In the genomic region with DNA sequence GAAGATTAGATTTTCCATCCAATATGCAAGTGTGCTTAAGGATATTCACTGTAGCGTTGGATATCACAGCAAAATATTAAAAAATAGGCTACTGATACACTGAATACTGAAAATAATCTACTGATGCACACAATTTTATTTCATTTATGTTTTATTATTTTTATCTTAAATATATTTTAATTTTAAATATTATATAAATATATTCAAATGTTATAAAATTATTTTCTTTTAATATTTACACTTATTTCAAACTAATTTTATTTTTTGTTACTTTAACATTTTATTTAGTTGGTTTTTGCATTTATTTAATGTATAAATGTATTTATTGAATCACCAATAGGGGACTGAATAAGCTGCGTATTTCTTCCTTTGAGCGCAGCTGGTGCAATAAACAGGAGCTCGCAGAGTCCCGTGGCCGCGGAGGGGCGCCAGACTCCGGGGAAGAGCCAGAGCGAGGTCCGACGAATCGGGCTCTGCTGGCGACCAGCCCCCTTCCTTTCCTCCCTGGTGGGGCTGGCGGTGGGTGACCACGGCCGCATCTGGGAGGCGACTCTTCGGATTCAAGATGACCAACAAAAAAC, we compare ENCODE assay signal across 10 cellular contexts. TPM values are rescaled to one million over a fixed set of nuclear protein-coding genes. Genes with fewer than 3 reads are reported as not detected.
DNase-seq lines count a peak whose midpoint lies in the region; ATAC-seq, FAIRE-seq and TF ChIP-seq lines count a peak whose summit lies in the region.
"Had no signal": no experiment of that assay in that cellular context is flagged by ENCODE, and none has a peak within 500 bp of the region (broad histone marks: within the 10 kb centered on the region; RNA-seq: fewer than 3 reads in every experiment).

No MANE protein-coding gene starts in this region.

- H3K18ac ChIP-seq in IMR-90 (ENCODE audit: low read depth, low read length): no peak overlapping the region

- no peak overlapping the region for H2BK15ac ChIP-seq in IMR-90 (ENCODE audit: low read depth, low read length)

- no peak overlapping the region for H4K5ac ChIP-seq in IMR-90 (ENCODE audit: low read depth, low read length)

- DNase-seq in DMS53 (lab: John Stamatoyannopoulos, UW): peak; percentile 74
- peak; percentile 23 for DNase-seq in IMR-90
- DNase-seq in endothelial cell of umbilical vein (ENCODE audit: low read depth, low spot score): peak; percentile 63
- peak; percentile 8 for DNase-seq in nephron progenitor cell
- no peak for DNase-seq in DMS 273 (lab: John Stamatoyannopoulos, UW; ENCODE audit: unreplicated experiment)
- DNase-seq in NCI-H1694 (lab: John Stamatoyannopoulos, UW): no peak
- no peak for DNase-seq in mammary epithelial cell

- ATAC-seq in IMR-90 (ENCODE audit: low read depth): peak; percentile 54; the same call in 1 of the 2 replicates
- ATAC-seq in HG03571 (IDR thresholded peaks at IDR 0.05; ENCODE audit: unreplicated experiment): no peak

- peaks cover 3% of the 10 kb centered on the region for H3K27me3 Mint-ChIP-seq in nephron progenitor cell (ENCODE audit: low read depth, poor library complexity)

- no peak overlapping the region for H3K56ac ChIP-seq in IMR-90 (ENCODE audit: extremely low read depth, insufficient read depth, low read length)

- H3K4me2 ChIP-seq in IMR-90 (ENCODE audit: low read depth, low read length) (peak overlapping the region; percentile 78), endothelial cell of umbilical vein (ENCODE audit: insufficient read depth, low read length) (peak overlapping the region; percentile 39), mammary epithelial cell (ENCODE audit: insufficient read depth, low read depth, low read length) (no peak overlapping the region)

- dilution Hi-C loops in IMR-90 (cut with HindIII; ENCODE audit: low sequenced_read_pairs, unreplicated experiment) (no loop called here), endothelial cell of umbilical vein (cut with MboI; ENCODE audit: extremely low pct_ligation_motif_present, low sequenced_read_pairs) (no loop called here), mammary epithelial cell (cut with HindIII; ENCODE audit: low sequenced_read_pairs) (no loop called here)

- POLR2A ChIA-PET in IMR-90 (lab: Charles Lee; ENCODE audit: unreplicated experiment) (no interaction called here), endothelial cell of umbilical vein (lab: Charles Lee) (no interaction called here)

- H3K9me3 Mint-ChIP-seq in nephron progenitor cell: peaks cover 9% of the 10 kb centered on the region

- H3K4me3 ChIP-seq in IMR-90 (ENCODE audit: insufficient read depth, low read depth, low read length) (peak overlapping the region; percentile 49), endothelial cell of umbilical vein (replicated peaks in 1 of 3; ENCODE audit: insufficient read depth in 1 of 3, low read depth in 1 of 3, low read length in 3 of 3) (peak overlapping the region in 2 of 3 experiments; percentile 15 to 40), mammary epithelial cell (replicated peaks in 1 of 3; ENCODE audit: insufficient read depth in 1 of 3, low read depth in 2 of 3, low read length in 3 of 3) (no peak overlapping the region)
- H3K4me3 ChIP-seq: SK-N-MC had no signal

- intact Hi-C loops in IMR-90 (cut with micrococcal nuclease) (no loop called here), endothelial cell of umbilical vein (cut with micrococcal nuclease) (loop anchor here (1.0 to 2.0 kb wide), 4 partner anchors 32 to 770 kb away; partner anchors contain the start of gene MMP1), mammary epithelial cell (cut with micrococcal nuclease) (no loop called here)

- H3K4me1 Mint-ChIP-seq in nephron progenitor cell: peaks cover 25% of the 10 kb centered on the region

- H3K23ac ChIP-seq in IMR-90 (ENCODE audit: low read depth, low read length): no peak overlapping the region

- H4K20me1 ChIP-seq in IMR-90 (ENCODE audit: insufficient read depth, low read length) (no peaks in the 10 kb centered on the region), endothelial cell of umbilical vein (replicated peaks; ENCODE audit: control insufficient read depth, extremely low read depth, insufficient read depth, low read length) (no peaks in the 10 kb centered on the region), mammary epithelial cell (ENCODE audit: insufficient read depth, low read length) (no peaks in the 10 kb centered on the region)

- no TSS peak for BruUV-seq in IMR-90 (replicated peaks; lab: Mats Ljungman, UMichigan)
- no TSS peak for BruUV-seq in endothelial cell of umbilical vein (replicated peaks; lab: Mats Ljungman, UMichigan)
- no TSS peak for BruUV-seq in mammary epithelial cell (replicated peaks; lab: Mats Ljungman, UMichigan)

- H2AFZ ChIP-seq in IMR-90 (replicated peaks; ENCODE audit: low read length, poor library complexity) (peak overlapping the region; percentile 81), endothelial cell of umbilical vein (ENCODE audit: low read depth, low read length) (peak overlapping the region; percentile 83), mammary epithelial cell (ENCODE audit: low read depth, low read length) (no peak overlapping the region)

- peak; percentile 59 for TF ChIP-seq RAD21 in IMR-90 (IDR thresholded peaks at IDR 0.05; ENCODE audit: low read length)

- no peak overlapping the region for H2BK20ac ChIP-seq in IMR-90 (ENCODE audit: low read depth, low read length)

- H3K9me3 ChIP-seq in IMR-90 (ENCODE audit: control insufficient read depth, insufficient read depth, low read length): peaks cover under 1% of the 10 kb centered on the region; the same call in 1 of the 2 replicates
- H3K9me3 ChIP-seq in endothelial cell of umbilical vein (replicated peaks; ENCODE audit: control insufficient read depth, insufficient read depth, low read length): no peaks in the 10 kb centered on the region
- no peaks in the 10 kb centered on the region for H3K9me3 ChIP-seq in mammary epithelial cell (replicated peaks; ENCODE audit: insufficient read depth, low read length)

- TF ChIP-seq POLR2A in IMR-90 (IDR thresholded peaks at IDR 0.05; ENCODE audit: low read depth, low read length) (no peak), endothelial cell of umbilical vein (IDR thresholded peaks at IDR 0.05; ENCODE audit: low read depth, low read length) (no peak)

- no peak overlapping the region for H2BK120ac ChIP-seq in IMR-90 (ENCODE audit: low read depth, low read length)

- no peaks in the 10 kb centered on the region for H3K79me1 ChIP-seq in IMR-90 (ENCODE audit: low read depth in 1 of 2, low read length in 2 of 2)

- no peak overlapping the region for H3K4ac ChIP-seq in IMR-90 (ENCODE audit: low read depth, low read length)

- H3K14ac ChIP-seq in IMR-90 (replicated peaks; ENCODE audit: low read depth, low read length): no peak overlapping the region

- no CpG with 5 or more reads among the region's 19 CpGs for WGBS in IMR-90 (ENCODE audit: extremely low coverage in 2 of 2, insufficient read length in 1 of 2), 2 experiments
- 65% methylated on average over 18 of the region's 19 CpGs for WGBS in mammary epithelial cell (ENCODE audit: low coverage, missing lambda C conversion rate)

- no peaks in the 10 kb centered on the region; the same call in 1 of the 2 replicates for H3K27me3 ChIP-seq in IMR-90 (ENCODE audit: control insufficient read depth, insufficient read depth, low read length)
- peaks cover 5 to 11% of the 10 kb centered on the region in 2 experiments for H3K27me3 ChIP-seq in endothelial cell of umbilical vein (ENCODE audit: control insufficient read depth in 2 of 2, insufficient read depth in 2 of 2, low read length in 2 of 2)
- no peaks in the 10 kb centered on the region for H3K27me3 ChIP-seq in mammary epithelial cell (ENCODE audit: insufficient read depth, low read length)

- peak; percentile 59 for FAIRE-seq in endothelial cell of umbilical vein (lab: Jason Lieb, UNC)

- H3K36me3 Mint-ChIP-seq in nephron progenitor cell (ENCODE audit: low read depth): no peaks in the 10 kb centered on the region

- H3K9ac ChIP-seq in IMR-90 (ENCODE audit: low read depth, low read length) (no peak overlapping the region), endothelial cell of umbilical vein (replicated peaks; ENCODE audit: extremely low read depth, insufficient read depth, low read length) (no peak overlapping the region), mammary epithelial cell (ENCODE audit: insufficient read depth, low read length) (no peak overlapping the region)

- H3K27ac ChIP-seq in IMR-90 (ENCODE audit: insufficient read depth, low read length) (no peak overlapping the region), endothelial cell of umbilical vein (ENCODE audit: insufficient read depth, low read depth, low read length) (no peak overlapping the region), mammary epithelial cell (ENCODE audit: insufficient read depth, low read depth, low read length) (no peak overlapping the region)
- H3K27ac ChIP-seq: SK-N-MC had no signal

- H3K4me1 ChIP-seq in IMR-90 (ENCODE audit: control insufficient read depth, insufficient read depth, low read length) (no peaks in the 10 kb centered on the region), endothelial cell of umbilical vein (ENCODE audit: control insufficient read depth, extremely low read depth, insufficient read depth, low read length) (no peaks in the 10 kb centered on the region), mammary epithelial cell (ENCODE audit: insufficient read depth, low read length) (peaks cover 20% of the 10 kb centered on the region)

- H3K36me3 ChIP-seq in IMR-90 (ENCODE audit: control insufficient read depth, insufficient read depth, low read length) (no peaks in the 10 kb centered on the region), endothelial cell of umbilical vein (ENCODE audit: control insufficient read depth in 2 of 2, extremely low read depth in 1 of 2, insufficient read depth in 2 of 2, low read length in 2 of 2) (no peaks in the 10 kb centered on the region), mammary epithelial cell (ENCODE audit: insufficient read depth, low read length) (no peaks in the 10 kb centered on the region)

- TF ChIP-seq CTCF in IMR-90 (conservative IDR thresholded peaks at IDR 0.05; ENCODE audit: low read depth, low read length): peak; percentile 58
- TF ChIP-seq CTCF in endothelial cell of umbilical vein (IDR thresholded peaks at IDR 0.05; ENCODE audit: extremely low read depth in 1 of 2, insufficient read depth in 1 of 2, low read depth in 1 of 2, low read length in 2 of 2): peak; percentile 62 to 71
- no peak for TF ChIP-seq CTCF in nephron progenitor cell (IDR thresholded peaks at IDR 0.05)
- no peak for TF ChIP-seq CTCF in mammary epithelial cell (conservative IDR thresholded peaks at IDR 0.05 in 1 of 2, IDR thresholded peaks at IDR 0.05 in 1 of 2; ENCODE audit: extremely low read depth in 1 of 2, insufficient read depth in 1 of 2, low read depth in 1 of 2, low read length in 2 of 2)

- H3K9me1 ChIP-seq in IMR-90 (ENCODE audit: insufficient read depth, low read length) (0 out of 2 replicates have a peak, but pooled peaks cover 2% of the 10 kb centered on the region), endothelial cell of umbilical vein (replicated peaks; ENCODE audit: control insufficient read depth, extremely low read depth, insufficient read depth, low read length) (no peaks in the 10 kb centered on the region)

- peak overlapping the region; percentile 31 for H3K4me3 Mint-ChIP-seq in nephron progenitor cell

- in situ Hi-C loops in IMR-90 (cut with MboI; ENCODE audit: low sequenced_read_pairs) (no loop called here), mammary epithelial cell (cut with MboI; ENCODE audit: low sequenced_read_pairs in 2 of 2) (no loop called here)

- H2AK5ac ChIP-seq in IMR-90 (ENCODE audit: low read depth, low read length): no peak overlapping the region

- no peak overlapping the region for H2BK5ac ChIP-seq in IMR-90 (ENCODE audit: low read depth, low read length, poor library complexity, severe bottlenecking)

- H2AK9ac ChIP-seq in IMR-90 (replicated peaks; ENCODE audit: low read depth, low read length, poor library complexity): no peak overlapping the region

- CTCF ChIA-PET in IMR-90 (lab: Yijun Ruan, JAX) (interaction anchor here (1.0 to 1.8 kb wide), 2 partner anchors 83 to 110 kb away, joined by 3 to 5 read pairs; no protein-coding TSS in a partner anchor), endothelial cell of umbilical vein (lab: Charles Lee) (interaction anchor here (0.9 to 1.7 kb wide), 18 partner anchors 9 to 226 kb away, joined by 3 to 17 read pairs (median 6); partner anchors contain the start of gene MMP3), mammary epithelial cell (lab: Charles Lee; ENCODE audit: low non-redundant PET) (no interaction called here)

- H4K91ac ChIP-seq in IMR-90 (ENCODE audit: insufficient read depth, low read depth, low read length): no peak overlapping the region

- no peak overlapping the region for H4K8ac ChIP-seq in IMR-90 (ENCODE audit: low read depth in 2 of 2, low read length in 2 of 2)

- no peaks in the 10 kb centered on the region for H3K79me2 ChIP-seq in endothelial cell of umbilical vein (ENCODE audit: control insufficient read depth, insufficient read depth, low read length)
- H3K79me2 ChIP-seq in mammary epithelial cell (ENCODE audit: insufficient read depth, low read length): no peaks in the 10 kb centered on the region

- H3K27ac Mint-ChIP-seq in nephron progenitor cell: no peak overlapping the region

RNA-seq across cellular contexts. Expression of gene MMP3, which starts 12.2 kb away (rescaled TPM):
- under 0.01 and 0.28 TPM in 2 replicates for total RNA-seq in IMR-90 (2012; rRNA removed)
- polyA plus RNA-seq in IMR-90 (2012; rRNA removed): 0.29 and 0.39 TPM in 2 replicates
- polyA plus RNA-seq in IMR-90 (2012; cell fraction: cytosol; rRNA removed): 0.03 and 0.09 TPM in 2 replicates
- polyA plus RNA-seq in IMR-90 (2012; cell fraction: nucleus; rRNA removed; ENCODE audit: low replicate concordance): 0.04 and 0.09 TPM in 2 replicates
- not detected in 2 replicates for total RNA-seq in endothelial cell of umbilical vein
- not detected in 2 replicates for polyA plus RNA-seq in endothelial cell of umbilical vein
- not detected in 2 replicates for polyA plus RNA-seq in endothelial cell of umbilical vein (2011; cell fraction: cytosol; rRNA removed)
- polyA plus RNA-seq in endothelial cell of umbilical vein (2011; cell fraction: nucleus; rRNA removed): not detected in 2 replicates
- polyA plus RNA-seq in endothelial cell of umbilical vein (2012): not detected in 2 replicates
- polyA minus RNA-seq in endothelial cell of umbilical vein: not detected in 2 replicates
- not detected for polyA minus RNA-seq in endothelial cell of umbilical vein (2011; cell fraction: cytosol; rRNA and poly(A)+ RNA removed)
- polyA minus RNA-seq in endothelial cell of umbilical vein (2011; cell fraction: nucleus; rRNA and poly(A)+ RNA removed): not detected in 2 replicates
- 1 to 10 TPM in 1 of 2 donors, not detected in 1; 5.8 TPM for total RNA-seq in mammary epithelial cell
- polyA plus RNA-seq in mammary epithelial cell: 0.53 TPM
- not detected for polyA minus RNA-seq in mammary epithelial cell

RNA-seq across cellular contexts. Expression of gene MMP1, which starts 33.3 kb away (rescaled TPM):
- 245 and 246 TPM in 2 replicates for total RNA-seq in IMR-90 (2012; rRNA removed)
- 155 and 166 TPM in 2 replicates for polyA plus RNA-seq in IMR-90 (2012; rRNA removed)
- 30.1 and 60.9 TPM in 2 replicates for polyA plus RNA-seq in IMR-90 (2012; cell fraction: cytosol; rRNA removed)
- polyA plus RNA-seq in IMR-90 (2012; cell fraction: nucleus; rRNA removed; ENCODE audit: low replicate concordance): 9.4 and 51.9 TPM in 2 replicates
- 1,684 and 1,694 TPM in 2 replicates for total RNA-seq in endothelial cell of umbilical vein
- 1.4 and 1.5 TPM in 2 replicates for polyA plus RNA-seq in endothelial cell of umbilical vein
- polyA plus RNA-seq in endothelial cell of umbilical vein (2011; cell fraction: cytosol; rRNA removed): 1.0 and 1.1 TPM in 2 replicates
- polyA plus RNA-seq in endothelial cell of umbilical vein (2011; cell fraction: nucleus; rRNA removed): 0.88 and 1.1 TPM in 2 replicates
- polyA plus RNA-seq in endothelial cell of umbilical vein (2012): 688 and 1,544 TPM in 2 replicates
- polyA minus RNA-seq in endothelial cell of umbilical vein: 1.3 and 2.3 TPM in 2 replicates
- not detected for polyA minus RNA-seq in endothelial cell of umbilical vein (2011; cell fraction: cytosol; rRNA and poly(A)+ RNA removed)
- polyA minus RNA-seq in endothelial cell of umbilical vein (2011; cell fraction: nucleus; rRNA and poly(A)+ RNA removed): 0.29 and 0.77 TPM in 2 replicates
- 10 to 100 TPM in 1 of 2 donors, 1 to 10 TPM in 1; 1.7 to 70.5 TPM for total RNA-seq in mammary epithelial cell
- polyA plus RNA-seq in mammary epithelial cell: 22.1 TPM
- polyA minus RNA-seq in mammary epithelial cell: 4.7 TPM
- total RNA-seq: subcutaneous adipose tissue had no signal

RNA-seq across cellular contexts. Expression of gene MMP12, which starts 43.6 kb away (rescaled TPM):
- total RNA-seq in IMR-90 (2012; rRNA removed) (not detected in 2 replicates), endothelial cell of umbilical vein (not detected in 2 replicates), mammary epithelial cell (not detected)
- polyA plus RNA-seq in IMR-90 (2012; rRNA removed) (not detected in 2 replicates), endothelial cell of umbilical vein (not detected in 2 replicates), mammary epithelial cell (0.03 TPM)
- not detected in 2 replicates for polyA plus RNA-seq in IMR-90 (2012; cell fraction: cytosol; rRNA removed)
- 0.05 TPM in 1 of 2 replicates, not detected in the other for polyA plus RNA-seq in IMR-90 (2012; cell fraction: nucleus; rRNA removed; ENCODE audit: low replicate concordance)
- not detected in 2 replicates for polyA plus RNA-seq in endothelial cell of umbilical vein (2011; cell fraction: cytosol; rRNA removed)
- not detected in 2 replicates for polyA plus RNA-seq in endothelial cell of umbilical vein (2011; cell fraction: nucleus; rRNA removed)
- not detected in 2 replicates for polyA plus RNA-seq in endothelial cell of umbilical vein (2012)
- polyA minus RNA-seq in endothelial cell of umbilical vein (not detected in 2 replicates), mammary epithelial cell (not detected)
- polyA minus RNA-seq in endothelial cell of umbilical vein (2011; cell fraction: cytosol; rRNA and poly(A)+ RNA removed): not detected
- polyA minus RNA-seq in endothelial cell of umbilical vein (2011; cell fraction: nucleus; rRNA and poly(A)+ RNA removed): not detected in 2 replicates

RNA-seq across cellular contexts. Expression of gene MMP10, which starts 50.8 kb away (rescaled TPM):
- total RNA-seq in IMR-90 (2012; rRNA removed) (not detected in 2 replicates), endothelial cell of umbilical vein (15.0 and 22.8 TPM in 2 replicates), mammary epithelial cell (10 to 100 TPM in 1 of 2 donors, 1 to 10 TPM in 1; 2.5 to 30.6 TPM)
- polyA plus RNA-seq in IMR-90 (2012; rRNA removed) (not detected in 2 replicates), endothelial cell of umbilical vein (3.8 and 4.3 TPM in 2 replicates), mammary epithelial cell (9.2 TPM)
- not detected in 2 replicates for polyA plus RNA-seq in IMR-90 (2012; cell fraction: cytosol; rRNA removed)
- not detected in 2 replicates for polyA plus RNA-seq in IMR-90 (2012; cell fraction: nucleus; rRNA removed; ENCODE audit: low replicate concordance)
- 3.4 and 3.7 TPM in 2 replicates for polyA plus RNA-seq in endothelial cell of umbilical vein (2011; cell fraction: cytosol; rRNA removed)
- 3.3 and 4.0 TPM in 2 replicates for polyA plus RNA-seq in endothelial cell of umbilical vein (2011; cell fraction: nucleus; rRNA removed)
- polyA plus RNA-seq in endothelial cell of umbilical vein (2012): 34.8 and 124 TPM in 2 replicates
- polyA minus RNA-seq in endothelial cell of umbilical vein (4.8 and 5.9 TPM in 2 replicates), mammary epithelial cell (2.0 TPM)
- not detected for polyA minus RNA-seq in endothelial cell of umbilical vein (2011; cell fraction: cytosol; rRNA and poly(A)+ RNA removed)
- 0.58 and 0.87 TPM in 2 replicates for polyA minus RNA-seq in endothelial cell of umbilical vein (2011; cell fraction: nucleus; rRNA and poly(A)+ RNA removed)
- total RNA-seq: subcutaneous adipose tissue had no signal

Comparison
In these comparisons a context has a peak if more than half of its experiments do, and no peak if none do; other contexts are left out.
1. DNase-seq: peak in DMS53 (single experiment), IMR-90 (single experiment), endothelial cell of umbilical vein (single experiment) and nephron progenitor cell (single experiment); none in DMS 273 (single experiment), NCI-H1694 (single experiment) and mammary epithelial cell (single experiment).
2. H3K4me3 ChIP-seq: peak in IMR-90 (single experiment) and endothelial cell of umbilical vein (2 of 3); none in mammary epithelial cell (0 of 3).
3. CTCF ChIP-seq: peak in IMR-90 (single experiment) and endothelial cell of umbilical vein (2 of 2); none in nephron progenitor cell (single experiment) and mammary epithelial cell (0 of 2).